Comparison of ENCODE assay signal across 20 cellular contexts in the genomic region with DNA sequence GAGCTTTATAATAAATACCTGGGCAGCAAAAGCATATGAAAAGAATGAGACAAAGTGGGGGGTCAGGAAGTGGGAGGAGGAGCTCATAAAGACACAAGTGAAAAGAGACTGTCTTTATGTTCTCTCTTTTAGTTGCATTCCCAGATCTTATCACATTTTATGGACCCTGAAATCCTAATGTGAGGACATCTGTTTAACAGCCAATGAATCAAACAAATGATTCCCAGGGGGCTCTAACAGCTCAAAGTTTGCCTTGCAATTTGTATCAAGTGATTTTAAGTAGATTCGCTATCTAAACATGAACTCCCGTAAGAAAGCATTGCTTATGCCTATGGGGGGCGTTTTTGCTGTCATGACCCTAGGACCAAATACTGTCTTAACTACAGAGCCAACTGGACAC.
A peak's percentile ranks its signal among the peaks of the same experiment; 100 is the strongest.
DNase-seq lines count a peak whose midpoint lies in the region; ATAC-seq, FAIRE-seq and TF ChIP-seq lines count a peak whose summit lies in the region.
"Had no signal": no experiment of that assay in that cellular context is flagged by ENCODE, and none has a peak within 500 bp of the region (broad histone marks: within the 10 kb centered on the region; RNA-seq: fewer than 3 reads in every experiment).

No MANE protein-coding gene starts in this region.

- peaks cover 81% of the 10 kb centered on the region for H3K9me3 Mint-ChIP-seq in GM23338

- H3K4me1 Mint-ChIP-seq in GM23338: no peaks in the 10 kb centered on the region
- H3K4me1 Mint-ChIP-seq: T-cell had no signal

- no peaks in the 10 kb centered on the region for H4K20me1 ChIP-seq in GM23338 (replicated peaks; ENCODE audit: insufficient read depth)

- H3K27ac ChIP-seq in GM23338 (ENCODE audit: low read depth): no peak overlapping the region
- H3K27ac ChIP-seq in right atrium auricular region: no peak overlapping the region
- H3K27ac ChIP-seq: PC-9 had no signal

- H3F3A ChIP-seq in GM23338 (replicated peaks; ENCODE audit: low read depth): no peaks in the 10 kb centered on the region

- H3K27me3 ChIP-seq in GM23338 (ENCODE audit: insufficient read depth) (no peaks in the 10 kb centered on the region), right atrium auricular region (no peaks in the 10 kb centered on the region)

- TF ChIP-seq CTCF in GM23338 (conservative IDR thresholded peaks at IDR 0.05; ENCODE audit: low read depth in 2 of 2) (no peak), right atrium auricular region (IDR thresholded peaks at IDR 0.05) (no peak)

- no peaks in the 10 kb centered on the region for H3K79me2 ChIP-seq in GM23338 (replicated peaks; ENCODE audit: insufficient read depth)

- DNase-seq in GM23338 (ENCODE audit: low spot score) (no peak), NCI-H146 (lab: John Stamatoyannopoulos, UW) (peak; percentile 33), NCI-H526 (lab: John Stamatoyannopoulos, UW) (peak; percentile 16 to 20), KBM-7 (no peak), right atrium auricular region (ENCODE audit: low spot score) (no peak)
- DNase-seq: ACHN, AML-193, COR-L47, DMS153, MV-4-11, NCI-H1436, NCI-H510A, PC-9, SK-N-SH, T-cell, T-helper 9 cell had no signal

- no peak for ATAC-seq in GM23338
- no peak for ATAC-seq in HG02571 (IDR thresholded peaks at IDR 0.05; ENCODE audit: unreplicated experiment)
- ATAC-seq: HCT116, K562, T-cell had no signal

- peaks cover 7% of the 10 kb centered on the region for H3K4me1 ChIP-seq in GM23338 (ENCODE audit: insufficient read depth)
- H3K4me1 ChIP-seq in right atrium auricular region: no peaks in the 10 kb centered on the region

- no peak overlapping the region for H3K4me3 ChIP-seq in GM23338
- no peak overlapping the region for H3K4me3 ChIP-seq in right atrium auricular region
- H3K4me3 ChIP-seq: K562, PC-9 had no signal

- in situ Hi-C loops in KBM-7 (cut with MboI; ENCODE audit: low pct_unique_long_range_greater_than_20kb, low sequenced_read_pairs): no loop called here

- FAIRE-seq in endometrium (lab: Jason Lieb, UNC): peak; percentile 98
- FAIRE-seq: K562 had no signal

- no peak overlapping the region for H3K27ac Mint-ChIP-seq in GM23338
- H3K27ac Mint-ChIP-seq: T-cell had no signal

- H3K36me3 ChIP-seq in GM23338 (ENCODE audit: insufficient read depth) (no peaks in the 10 kb centered on the region), right atrium auricular region (no peaks in the 10 kb centered on the region)

- 0 out of 2 replicates have a peak overlapping the region, but pooled peaks have one; percentile 41 for H3K4me2 ChIP-seq in GM23338
- H3K4me2 ChIP-seq: PC-9, SK-N-SH had no signal

- H3K9me2 ChIP-seq in GM23338 (ENCODE audit: insufficient read depth): no peaks in the 10 kb centered on the region
- H3K9me2 ChIP-seq: SK-N-SH had no signal

- peaks cover 18% of the 10 kb centered on the region; the same call in 2 of the 3 replicates for H3K36me3 Mint-ChIP-seq in GM23338 (ENCODE audit: low read depth)
- H3K36me3 Mint-ChIP-seq: T-cell had no signal

- no peak overlapping the region for H3K4me3 Mint-ChIP-seq in GM23338
- H3K4me3 Mint-ChIP-seq: T-cell had no signal

- H3K9me3 ChIP-seq in right atrium auricular region: no peaks in the 10 kb centered on the region
- H3K9me3 ChIP-seq: SK-N-SH had no signal

- no peak overlapping the region for H2AFZ ChIP-seq in GM23338
- H2AFZ ChIP-seq: PC-9 had no signal

- peaks cover 1% of the 10 kb centered on the region for H3K27me3 Mint-ChIP-seq in GM23338 (ENCODE audit: insufficient read depth, low read depth, poor library complexity)
- H3K27me3 Mint-ChIP-seq: T-cell had no signal

TF ChIP-seq in GM23338, 12 proteins besides CTCF, POLR2A, EP300 and RAD21:
- TF ChIP-seq POLR2AphosphoS5 (IDR thresholded peaks at IDR 0.05; ENCODE audit: low read depth): no peak

Comparison
In these comparisons a context has a peak if more than half of its experiments do, and no peak if none do; other contexts are left out.
1. DNase-seq: peak in NCI-H146 (single experiment) and NCI-H526 (2 of 2); none in GM23338 (single experiment), KBM-7 (single experiment) and right atrium auricular region (single experiment).